ENCODE assay signal across 24 cellular contexts in genomic region chrX:119895843-119896326, GRCh38. TPM values are rescaled to one million over a fixed set of nuclear protein-coding genes. Genes with fewer than 3 reads are reported as not detected.
DNase-seq lines count a peak whose midpoint lies in the region; ATAC-seq, FAIRE-seq and TF ChIP-seq lines count a peak whose summit lies in the region.
"Had no signal": no experiment of that assay in that cellular context is flagged by ENCODE, and none has a peak within 500 bp of the region (broad histone marks: within the 10 kb centered on the region; RNA-seq: fewer than 3 reads in every experiment).

Gene AKAP14, plus strand, starts transcription at chrX:119895893. Its CDS starts 7,331 bp downstream, at chrX:119903224.

- H3K4me3 ChIP-seq in GM12878 (no peak within 1 kb of the TSS), mesendoderm (ENCODE audit: low read length) (no peak within 1 kb of the TSS), Karpas-422 (ENCODE audit: low read length) (no peak within 1 kb of the TSS)
- H3K4me3 ChIP-seq: BLaER1, gastroesophageal sphincter, skin epidermis had no signal

- H3K4me1 ChIP-seq in GM12878 (ENCODE audit: control insufficient read depth, insufficient read depth, low read length), result no peaks in the 10 kb centered on the region
- H3K4me1 ChIP-seq in mesendoderm (ENCODE audit: control insufficient read depth, low read depth, low read length), result no peaks in the 10 kb centered on the region
- peaks cover 5% of the 10 kb centered on the region for H3K4me1 ChIP-seq in Karpas-422 (ENCODE audit: low read length)
- H3K4me1 ChIP-seq: BLaER1, gastroesophageal sphincter had no signal

- H3K56ac ChIP-seq in mesendoderm (ENCODE audit: low read length), result no peak within 1 kb of the TSS

- no peak within 1 kb of the TSS for H3K27ac ChIP-seq in GM12878 (ENCODE audit: control insufficient read depth, insufficient read depth)
- H3K27ac ChIP-seq in mesendoderm (ENCODE audit: low read depth, low read length), result no peak within 1 kb of the TSS
- no peak within 1 kb of the TSS for H3K27ac ChIP-seq in Karpas-422 (ENCODE audit: low read length)
- H3K27ac ChIP-seq: BLaER1, gastroesophageal sphincter, skin epidermis had no signal

- DNase-seq in NCI-H1417 (lab: John Stamatoyannopoulos, UW) (peak in 2 of 3 experiments; percentile 17 to 53), NCI-H1417 treated with DMSO at 0.1 percent for 48 hours (lab: John Stamatoyannopoulos, UW) (no peak), NCI-H2227 (lab: John Stamatoyannopoulos, UW; ENCODE audit: unreplicated experiment) (peak; percentile 89), GM12878 (ENCODE audit: low read depth, low spot score) (no peak), mesendoderm (peak; percentile 74), T-helper 9 cell (no peak), Karpas-422 (no peak)
- DNase-seq: 8988T; activated CD4-positive, alpha-beta T cell treated with anti-CD3 and anti-CD28 coated beads for 48 hours; activated CD8-positive, alpha-beta memory T cell treated with anti-CD3 and anti-CD28 coated beads, Interleukin-2, amount 10 ng/mL, durations not matched to agents 7 days and 5 days; activated naive CD8-positive, alpha-beta T cell treated with anti-CD3 and anti-CD28 coated beads, Interleukin-2, amount 50 U/mL, for 24 hours; Calu3; erythroblast; KBM-7; midbrain; NCI-H2081 treated with DMSO at 0.1 percent for 48 hours; trophoblast cell had no signal

- in situ Hi-C loops in GM12878 (cut with MboI), result no loop called here

- H3K27me3 ChIP-seq in GM12878 (replicated peaks in 1 of 2; ENCODE audit: control insufficient read depth in 2 of 2, insufficient read depth in 2 of 2, low read length in 1 of 2), result no peaks in the 10 kb centered on the region
- H3K27me3 ChIP-seq in mesendoderm (ENCODE audit: insufficient read depth, low read length, poor library complexity), result no peaks in the 10 kb centered on the region
- H3K27me3 ChIP-seq in Karpas-422 (ENCODE audit: low read length), result no peaks in the 10 kb centered on the region
- H3K27me3 ChIP-seq: BLaER1, gastroesophageal sphincter had no signal

- BruUV-seq in GM12878 (replicated peaks; lab: Mats Ljungman, UMichigan), result no TSS peak

- H2BK5ac ChIP-seq in mesendoderm (ENCODE audit: low read length), result no peak within 1 kb of the TSS

- no peak within 1 kb of the TSS for H3K9ac ChIP-seq in GM12878 (ENCODE audit: control insufficient read depth, insufficient read depth, low read length)
- H3K9ac ChIP-seq in mesendoderm (ENCODE audit: low read length), result no peak within 1 kb of the TSS
- H3K9ac ChIP-seq in Karpas-422 (ENCODE audit: low read length), result no peak within 1 kb of the TSS
- H3K9ac ChIP-seq: BLaER1 had no signal

- H3K36me3 ChIP-seq in GM12878 (ENCODE audit: control insufficient read depth in 2 of 2, insufficient read depth in 2 of 2, low read length in 1 of 2) (no peaks in the 10 kb centered on the region), mesendoderm (ENCODE audit: control insufficient read depth, insufficient read depth, low read length) (no peaks in the 10 kb centered on the region), Karpas-422 (ENCODE audit: insufficient read depth, low read length) (no peaks in the 10 kb centered on the region)
- H3K36me3 ChIP-seq: BLaER1, gastroesophageal sphincter had no signal

- no peaks in the 10 kb centered on the region for H3K79me1 ChIP-seq in mesendoderm (ENCODE audit: low read length)

- POLR2A ChIA-PET in GM12878 (lab: Charles Lee), result no interaction called here

- no peak for TF ChIP-seq RAD21 in GM12878 (IDR thresholded peaks at IDR 0.05; ENCODE audit: insufficient read depth, low read depth, low read length)

- no peak for TF ChIP-seq POLR2A in GM12878 (IDR thresholded peaks at IDR 0.05; ENCODE audit: low read depth, low read length)

- no peak for FAIRE-seq in GM12878 (lab: Jason Lieb, UNC)

- H3K4ac ChIP-seq in mesendoderm (ENCODE audit: low read depth, low read length), result no peak within 1 kb of the TSS

- no peak within 1 kb of the TSS for H2BK15ac ChIP-seq in mesendoderm (replicated peaks; ENCODE audit: low read depth)

- H4K20me1 ChIP-seq in GM12878 (ENCODE audit: control insufficient read depth, insufficient read depth) (no peaks in the 10 kb centered on the region), Karpas-422 (ENCODE audit: insufficient read depth, low read depth, low read length) (no peaks in the 10 kb centered on the region)
- H4K20me1 ChIP-seq: BLaER1 had no signal

- no peak for TF ChIP-seq CTCF in GM12878 (IDR thresholded peaks at IDR 0.05 in 2 of 3, conservative IDR thresholded peaks at IDR 0.05 in 1 of 3; ENCODE audit: control insufficient read depth in 2 of 3, extremely low read depth in 1 of 3, insufficient read depth in 1 of 3, low read depth in 3 of 3, low read length in 3 of 3)

- no peak within 1 kb of the TSS for H3K4me2 ChIP-seq in GM12878 (ENCODE audit: control insufficient read depth, insufficient read depth)
- no peak within 1 kb of the TSS for H3K4me2 ChIP-seq in mesendoderm (ENCODE audit: low read length)
- no peak within 1 kb of the TSS for H3K4me2 ChIP-seq in Karpas-422 (ENCODE audit: low read depth, low read length, poor library complexity, severe bottlenecking)
- H3K4me2 ChIP-seq: BLaER1 had no signal

- H4K8ac ChIP-seq in mesendoderm (ENCODE audit: low read depth, low read length), result no peak within 1 kb of the TSS

- H2AFZ ChIP-seq in GM12878 (ENCODE audit: control insufficient read depth, low read depth, low read length) (no peak within 1 kb of the TSS), Karpas-422 (ENCODE audit: low read length) (no peak within 1 kb of the TSS)

- no peak within 1 kb of the TSS for H3K23ac ChIP-seq in mesendoderm (ENCODE audit: low read length)

- H3K9me2 ChIP-seq in Karpas-422 (replicated peaks; ENCODE audit: insufficient read depth, low read length), result no peaks in the 10 kb centered on the region

- H3K9me3 ChIP-seq in GM12878 (replicated peaks; ENCODE audit: control insufficient read depth, insufficient read depth, low read length), result no peaks in the 10 kb centered on the region
- no peaks in the 10 kb centered on the region for H3K9me3 ChIP-seq in Karpas-422 (ENCODE audit: low read length)
- H3K9me3 ChIP-seq: BLaER1, gastroesophageal sphincter had no signal

- intact Hi-C loops in GM12878 (cut with micrococcal nuclease; ENCODE audit: unreplicated experiment), result no loop called here

- H2BK120ac ChIP-seq in mesendoderm (ENCODE audit: low read depth, low read length), result no peak within 1 kb of the TSS

- H3K18ac ChIP-seq in mesendoderm (ENCODE audit: low read length), result no peak within 1 kb of the TSS

- no peak within 1 kb of the TSS for H2AK5ac ChIP-seq in mesendoderm (ENCODE audit: low read length)

- RAD21 ChIA-PET in GM12878 (lab: Charles Lee; ENCODE audit: unreplicated experiment), result no interaction called here

- no peak for TF ChIP-seq EP300 in GM12878 (IDR thresholded peaks at IDR 0.05; ENCODE audit: borderline replicate concordance in 1 of 2, control insufficient read depth in 1 of 2, low read depth in 2 of 2, low read length in 2 of 2)

- SMC1A ChIA-PET in GM12878 (lab: Charles Lee; ENCODE audit: uncharacterized antibody, unreplicated experiment), result no interaction called here

- WGBS in GM12878 (ENCODE audit: insufficient coverage, insufficient replicate concordance, low lambda C conversion rate, missing lambda C conversion rate), result 41% methylated on average over 4 of the region's 4 CpGs
- WGBS in mesendoderm (ENCODE audit: extremely low coverage, insufficient coverage, low lambda C conversion rate), result no CpG with 5 or more reads among the region's 4 CpGs

- H4K5ac ChIP-seq in mesendoderm (ENCODE audit: low read length), result no peak within 1 kb of the TSS

- H3K79me2 ChIP-seq in GM12878 (ENCODE audit: control insufficient read depth, insufficient read depth, low read length) (no peaks in the 10 kb centered on the region), mesendoderm (ENCODE audit: control insufficient read depth, insufficient read depth, low read length) (no peaks in the 10 kb centered on the region), Karpas-422 (ENCODE audit: low read length) (no peaks in the 10 kb centered on the region)

- ATAC-seq in GM12878, result peak; percentile 32; the same call in 2 of the 3 replicates
- no peak for ATAC-seq in GM21737 (IDR thresholded peaks at IDR 0.05; ENCODE audit: unreplicated experiment)
- ATAC-seq: activated CD8-positive, alpha-beta memory T cell treated with anti-CD3 and anti-CD28 coated beads, Interleukin-2, amount 10 ng/mL, durations not matched to agents 7 days and 5 days; activated naive CD8-positive, alpha-beta T cell treated with anti-CD3 and anti-CD28 coated beads, Interleukin-2, amount 50 U/mL, for 24 hours; activated T-helper 17 cell treated with anti-CD3 and anti-CD28 coated beads, Interleukin-2, amount 50 U/mL, for 72 hours; gastroesophageal sphincter had no signal

- CTCF ChIA-PET in GM12878 (lab: Yijun Ruan, JAX), result no interaction called here

TF ChIP-seq in GM12878, 131 proteins besides CTCF, POLR2A, EP300 and RAD21:
- no peak for TF ChIP-seq ELK1 (IDR thresholded peaks at IDR 0.05; ENCODE audit: low read depth, low read length)

RNA-seq across cellular contexts. Expression of gene AKAP14, which starts in this region (rescaled TPM):
- total RNA-seq in GM12878 (2013; cell fraction: nucleolus; rRNA removed), result not detected in 2 replicates
- total RNA-seq in GM12878 (2014; rRNA removed) (not detected in 2 replicates), GM12878 (2014; rRNA removed; fragmentation: Illumina TruSeq; extraction: Trizol) (not detected in 2 replicates), GM12878 (2021) (not detected in 2 replicates)
- polyA plus RNA-seq in GM12878 (2011; ENCODE audit: low read depth), result not detected
- polyA plus RNA-seq in GM12878 (2011; rRNA removed) (not detected in 2 replicates), GM12878 (2014; fragmentation: Illumina TruSeq; extraction: Trizol) (not detected in 2 replicates), GM12878 (2014; fragmentation: Nextera tagmentation; extraction: Ambion mirVana) (not detected), GM12878 (2014; rRNA removed) (not detected in 2 replicates), GM12878 (2016; fragmentation: Nextera tagmentation; extraction: Ambion mirVana) (not detected)
- polyA plus RNA-seq in GM12878 (2011; cell fraction: cytosol; rRNA removed), result not detected in 2 replicates
- polyA plus RNA-seq in GM12878 (2011; cell fraction: nucleus; rRNA removed), result not detected in 2 replicates
- not detected in 2 replicates for polyA plus RNA-seq in GM12878 (2012)
- not detected in 2 replicates for polyA minus RNA-seq in GM12878 (2011; rRNA and poly(A)+ RNA removed)
- polyA minus RNA-seq in GM12878 (2011; cell fraction: cytosol; rRNA and poly(A)+ RNA removed), result not detected in 2 replicates
- not detected in 2 replicates for polyA minus RNA-seq in GM12878 (2011; cell fraction: nucleus; rRNA and poly(A)+ RNA removed)
- polyA plus RNA-seq in mesendoderm (2013, experiment 1 of 2), result 0.10 TPM
- not detected for polyA plus RNA-seq in mesendoderm (2013, experiment 2 of 2)
- not detected in 2 replicates for total RNA-seq in Karpas-422 (2014; rRNA removed; shearing (Covaris generic); ENCODE audit: low replicate concordance)
- total RNA-seq: activated CD8-positive, alpha-beta memory T cell treated with anti-CD3 and anti-CD28 coated beads, Interleukin-2, amount 10 ng/mL, durations not matched to agents 7 days and 5 days; activated T-helper 17 cell treated with anti-CD3 and anti-CD28 coated beads, Interleukin-2, amount 50 U/mL, for 72 hours; Calu3; gastroesophageal sphincter; progenitor cell of endocrine pancreas; RPMI7951 had no signal

Comparison
In these comparisons a context has a peak if more than half of its experiments do, and no peak if none do; other contexts are left out.
1. DNase-seq: peak in NCI-H1417 (2 of 3), NCI-H2227 (single experiment) and mesendoderm (single experiment); none in NCI-H1417 treated with DMSO at 0.1 percent for 48 hours (single experiment), GM12878 (single experiment), T-helper 9 cell (single experiment) and Karpas-422 (single experiment).
2. Peak in ATAC-seq in GM12878; RNA of the gene not detected or under 1 TPM.